19 cellular contexts compared by ENCODE assay signal in the genomic region with DNA sequence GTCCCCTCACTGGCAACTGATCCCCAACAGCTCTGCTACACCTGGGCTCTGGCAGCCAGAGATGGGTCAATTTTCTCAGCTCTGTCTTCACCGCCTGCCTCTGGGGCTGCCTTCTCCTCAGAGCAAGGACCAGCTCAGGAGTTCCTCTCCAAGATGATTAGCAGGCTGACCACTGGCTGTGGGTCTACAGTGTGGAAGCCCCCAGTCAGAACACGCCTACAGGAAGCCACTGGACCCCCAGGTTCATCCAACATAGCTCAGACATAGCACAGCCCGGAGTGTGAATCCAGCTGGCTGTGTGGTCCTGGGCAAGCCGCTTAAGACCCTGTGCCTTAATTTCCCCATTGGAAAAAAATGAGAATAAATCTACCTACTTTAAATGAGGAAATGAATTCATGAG. TPM values are rescaled to one million over a fixed set of nuclear protein-coding genes. Genes with fewer than 3 reads are reported as not detected.
DNase-seq lines count a peak whose midpoint lies in the region; ATAC-seq, FAIRE-seq and TF ChIP-seq lines count a peak whose summit lies in the region.
"Had no signal": no experiment of that assay in that cellular context is flagged by ENCODE, and none has a peak within 500 bp of the region (broad histone marks: within the 10 kb centered on the region; RNA-seq: fewer than 3 reads in every experiment).

No MANE protein-coding gene starts in this region.

- H3K4me1 ChIP-seq in A549, result peaks cover 82% of the 10 kb centered on the region
- peaks cover 81% of the 10 kb centered on the region for H3K4me1 ChIP-seq in body of pancreas
- H3K4me1 ChIP-seq in mucosa of stomach (ENCODE audit: control insufficient read depth, insufficient read depth, low read length), result peaks cover 73% of the 10 kb centered on the region
- peaks cover 61 to 83% (median 78%) of the 10 kb centered on the region in 4 donors for H3K4me1 ChIP-seq in stomach

- peak overlapping the region; percentile 96 to 98 for H3K27ac ChIP-seq in A549
- peak overlapping the region in 3 of 4 donors; percentile 58 to 84 (median 72) for H3K27ac ChIP-seq in body of pancreas
- H3K27ac ChIP-seq in stomach, result peak overlapping the region; percentile 83 to 89 (median 84)

- TF ChIP-seq POLR2A in A549 (IDR thresholded peaks at IDR 0.05; ENCODE audit: low read length) (no peak), body of pancreas (IDR thresholded peaks at IDR 0.05) (no peak), stomach (IDR thresholded peaks at IDR 0.05) (no peak)

- H3K9ac ChIP-seq in mucosa of stomach (ENCODE audit: low read length), result peak overlapping the region; percentile 63

- TF ChIP-seq CTCF in A549 (IDR thresholded peaks at IDR 0.05) (no peak), body of pancreas (IDR thresholded peaks at IDR 0.05) (no peak), stomach (IDR thresholded peaks at IDR 0.05) (no peak)

- peak overlapping the region; percentile 93; the same call in 1 of the 3 replicates for H3K4me2 ChIP-seq in A549

- no peak for ATAC-seq in A549
- no peak for ATAC-seq in body of pancreas
- no peak for ATAC-seq in HG02938 (IDR thresholded peaks at IDR 0.05; ENCODE audit: unreplicated experiment)
- ATAC-seq: Panc1 had no signal

- intact Hi-C loops in body of pancreas (cut with DNase I), result no loop called here
- intact Hi-C loops in stomach (cut with DNase I; ENCODE audit: low total_unique reads), result no loop called here

- FAIRE-seq in A549 (lab: Jason Lieb, UNC), result no peak
- FAIRE-seq: GM12892, GM19239 had no signal

- H3K9me3 ChIP-seq in A549 (no peaks in the 10 kb centered on the region), body of pancreas (no peaks in the 10 kb centered on the region), mucosa of stomach (ENCODE audit: control insufficient read depth, low read length) (no peaks in the 10 kb centered on the region), stomach (no peaks in the 10 kb centered on the region)

- DNase-seq in A549 (ENCODE audit: low read depth in 1 of 2, low spot score in 1 of 2) (no peak), body of pancreas (no peak), stomach (no peak), NCI-H1092 treated with DMSO at 0.1 percent for 48 hours (lab: John Stamatoyannopoulos, UW) (no peak), NAMALWA (ENCODE audit: low spot score) (no peak)
- DNase-seq: ACHN; CD4-positive, alpha-beta T cell; DND-41; GDM1; GOT3; MM.1S; NCI-H1417; NCI-H2029; SHP77 had no signal

- CTCF ChIA-PET in A549 (lab: Yijun Ruan, JAX), result interaction anchor here (0.9 to 3.9 kb wide), 7 partner anchors 15 to 65 kb away, joined by 3 to 31 read pairs (median 5); partner anchors contain the start of gene POLR2C

- H3K36me3 ChIP-seq in body of pancreas (replicated peaks in 1 of 2; ENCODE audit: insufficient read depth in 1 of 2, low read depth in 2 of 2) (no peaks in the 10 kb centered on the region), mucosa of stomach (ENCODE audit: control insufficient read depth, insufficient read depth, low read length) (no peaks in the 10 kb centered on the region), stomach (peaks cover 0 to 9% (median 0%) of the 10 kb centered on the region in 4 donors)

- H3K27me3 ChIP-seq in body of pancreas (no peaks in the 10 kb centered on the region), mucosa of stomach (ENCODE audit: control insufficient read depth, insufficient read depth, low read length) (no peaks in the 10 kb centered on the region), stomach (no peaks in the 10 kb centered on the region)

- WGBS in A549 (ENCODE audit: missing lambda C conversion rate), result 95% methylated on average over 4 of the region's 4 CpGs
- 87 to 89% methylated on average over 4 of the region's 4 CpGs for WGBS in body of pancreas, 2 donors
- WGBS in stomach, 5 donors, result 86 to 94% (median 91%) methylated on average over 4 of the region's 4 CpGs

- POLR2A ChIA-PET in A549 (lab: Yijun Ruan, JAX), result interaction anchor here (1.1 to 2.4 kb wide), 3 partner anchors 10 to 34 kb away, joined by 9 to 15 read pairs (median 11); partner anchors contain the start of genes CIAPIN1, COQ9 and POLR2C

- TF ChIP-seq RAD21 in A549 (conservative IDR thresholded peaks at IDR 0.05 in 1 of 2, IDR thresholded peaks at IDR 0.05 in 1 of 2), result no peak

- H3K4me3 ChIP-seq in A549, result no peak overlapping the region
- no peak overlapping the region for H3K4me3 ChIP-seq in body of pancreas
- no peak overlapping the region for H3K4me3 ChIP-seq in mucosa of stomach (ENCODE audit: low read length)
- H3K4me3 ChIP-seq in stomach, result no peak overlapping the region

- TF ChIP-seq EP300 in A549 (IDR thresholded peaks at IDR 0.05) (no peak), stomach (IDR thresholded peaks at IDR 0.05) (no peak)

TF ChIP-seq in A549, 52 proteins besides CTCF, POLR2A, EP300 and RAD21:
- TF ChIP-seq FOSB (CRISPR knock-in tag; IDR thresholded peaks at IDR 0.05), result no peak

RNA-seq across cellular contexts. Expression of gene DOK4, which starts 4.9 kb away (rescaled TPM):
- polyA plus RNA-seq in A549 (2011; rRNA removed) (85.4 and 93.2 TPM in 2 replicates), A549 (2017; fragmentation: RNase III; extraction: RNeasy Plus Mini Kit Qiagen cat#74134 plus additional on column Dnase treatment) (51.9 to 70.3 TPM (median 65.2 TPM) in 3 replicates), stomach (10 to 100 TPM; 21.5 to 55.9 (median 44.6) TPM)
- polyA plus RNA-seq in A549 (2012; cell fraction: cytosol; rRNA removed), result 76.5 and 94.3 TPM in 2 replicates
- polyA plus RNA-seq in A549 (2012; cell fraction: nucleus; rRNA removed), result 99.2 and 102 TPM in 2 replicates
- 103 and 109 TPM in 2 replicates for polyA minus RNA-seq in A549 (2011; rRNA and poly(A)+ RNA removed)
- total RNA-seq in body of pancreas (10 to 100 TPM; 33.0 to 36.1 TPM), stomach (10 to 100 TPM; 11.2 to 51.0 (median 23.9) TPM)

RNA-seq across cellular contexts. Expression of gene POLR2C, which starts 18.9 kb away (rescaled TPM):
- polyA plus RNA-seq in A549 (2011; rRNA removed) (229 and 259 TPM in 2 replicates), A549 (2017; fragmentation: RNase III; extraction: RNeasy Plus Mini Kit Qiagen cat#74134 plus additional on column Dnase treatment) (141 to 148 TPM (median 146 TPM) in 3 replicates), stomach (10 to 100 TPM; 31.8 to 56.1 (median 48.9) TPM)
- 181 and 221 TPM in 2 replicates for polyA plus RNA-seq in A549 (2012; cell fraction: cytosol; rRNA removed)
- 135 and 142 TPM in 2 replicates for polyA plus RNA-seq in A549 (2012; cell fraction: nucleus; rRNA removed)
- 327 and 401 TPM in 2 replicates for polyA minus RNA-seq in A549 (2011; rRNA and poly(A)+ RNA removed)
- total RNA-seq in body of pancreas (10 to 100 TPM; 34.9 to 77.3 TPM), stomach (100 to 1,000 TPM in 2 of 5 donors, 10 to 100 TPM in 3; 60.0 to 162 (median 84.4) TPM)

RNA-seq across cellular contexts. Expression of gene COQ9, which starts 34.1 kb away (rescaled TPM):
- polyA plus RNA-seq in A549 (2011; rRNA removed) (109 and 130 TPM in 2 replicates), A549 (2017; fragmentation: RNase III; extraction: RNeasy Plus Mini Kit Qiagen cat#74134 plus additional on column Dnase treatment) (46.2 to 48.0 TPM (median 47.2 TPM) in 3 replicates), stomach (10 to 100 TPM; 56.4 to 79.3 (median 74.5) TPM)
- polyA plus RNA-seq in A549 (2012; cell fraction: cytosol; rRNA removed), result 91.1 and 99.7 TPM in 2 replicates
- polyA plus RNA-seq in A549 (2012; cell fraction: nucleus; rRNA removed), result 90.2 and 108 TPM in 2 replicates
- 81.0 and 97.4 TPM in 2 replicates for polyA minus RNA-seq in A549 (2011; rRNA and poly(A)+ RNA removed)
- total RNA-seq in body of pancreas (10 to 100 TPM; 38.7 to 56.0 TPM), stomach (100 to 1,000 TPM in 1 of 5 donors, 10 to 100 TPM in 4; 40.6 to 108 (median 58.9) TPM)

RNA-seq across cellular contexts. Expression of gene CIAPIN1, which starts 34.2 kb away (rescaled TPM):
- polyA plus RNA-seq in A549 (2011; rRNA removed) (101 and 114 TPM in 2 replicates), A549 (2017; fragmentation: RNase III; extraction: RNeasy Plus Mini Kit Qiagen cat#74134 plus additional on column Dnase treatment) (69.1 to 75.0 TPM (median 71.5 TPM) in 3 replicates), stomach (10 to 100 TPM; 18.6 to 35.9 (median 29.6) TPM)
- 66.5 and 75.6 TPM in 2 replicates for polyA plus RNA-seq in A549 (2012; cell fraction: cytosol; rRNA removed)
- polyA plus RNA-seq in A549 (2012; cell fraction: nucleus; rRNA removed), result 49.6 and 75.2 TPM in 2 replicates
- 49.6 and 60.0 TPM in 2 replicates for polyA minus RNA-seq in A549 (2011; rRNA and poly(A)+ RNA removed)
- total RNA-seq in body of pancreas (10 to 100 TPM; 13.5 to 19.4 TPM), stomach (100 to 1,000 TPM in 1 of 5 donors, 10 to 100 TPM in 4; 14.0 to 146 (median 37.7) TPM)

RNA-seq across cellular contexts. Expression of gene CCDC102A, which starts 55.0 kb away (rescaled TPM):
- 7.4 and 8.0 TPM in 2 replicates for polyA plus RNA-seq in A549 (2011; rRNA removed)
- 20.1 and 20.7 TPM in 2 replicates for polyA plus RNA-seq in A549 (2012; cell fraction: cytosol; rRNA removed)
- polyA plus RNA-seq in A549 (2012; cell fraction: nucleus; rRNA removed), result 18.4 and 19.5 TPM in 2 replicates
- 7.6 to 8.5 TPM (median 8.3 TPM) in 3 replicates for polyA plus RNA-seq in A549 (2017; fragmentation: RNase III; extraction: RNeasy Plus Mini Kit Qiagen cat#74134 plus additional on column Dnase treatment)
- 3.5 and 4.0 TPM in 2 replicates for polyA minus RNA-seq in A549 (2011; rRNA and poly(A)+ RNA removed)
- 10 to 100 TPM; 10.6 to 22.4 TPM for total RNA-seq in body of pancreas
- 10 to 100 TPM in 2 of 5 donors, 1 to 10 TPM in 2, not detected in 1; 1.7 to 14.5 (median 6.9) TPM for total RNA-seq in stomach
- 1 to 10 TPM; 2.3 to 6.5 (median 4.1) TPM for polyA plus RNA-seq in stomach
